In the genomic region with DNA sequence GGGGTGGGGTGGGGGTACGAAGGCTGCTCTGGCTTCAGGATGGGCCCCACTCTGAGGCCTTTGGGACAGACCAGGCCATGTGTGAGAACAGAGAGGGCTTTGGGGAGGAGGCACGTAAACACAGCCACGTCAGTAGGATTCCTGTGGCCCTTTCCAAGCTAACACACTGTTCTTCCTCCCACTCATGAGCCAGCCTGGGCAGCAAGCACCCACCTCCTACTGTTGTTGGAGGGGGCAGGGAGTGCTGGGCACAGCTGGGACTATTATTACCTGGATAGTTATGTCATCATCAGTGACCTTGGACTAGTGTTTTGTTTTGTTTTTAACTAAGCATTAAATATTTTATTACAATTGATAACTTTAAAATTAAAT, we compare ENCODE assay signal across 15 cellular contexts. TPM values are rescaled to one million over a fixed set of nuclear protein-coding genes. Genes with fewer than 3 reads are reported as not detected.
DNase-seq lines count a peak whose midpoint lies in the region; ATAC-seq and TF ChIP-seq lines count a peak whose summit lies in the region.
"Had no signal": no experiment of that assay in that cellular context is flagged by ENCODE, and none has a peak within 500 bp of the region (broad histone marks: within the 10 kb centered on the region; RNA-seq: fewer than 3 reads in every experiment).

No MANE protein-coding gene starts in this region.

- in situ Hi-C loops in GM23248 (cut with MboI) = no loop called here

- DNase-seq in GM23248 (peak; percentile 21), epithelial cell of esophagus (ENCODE audit: low read depth) (peak; percentile 31), left ventricle myocardium superior (no peak), NAMALWA (ENCODE audit: low spot score) (no peak)
- DNase-seq: Caco-2; CD8-positive, alpha-beta memory T cell; DMS53; GF-D8; HCEC 1CT had no signal

- no peaks in the 10 kb centered on the region for H3K36me3 ChIP-seq in GM23248 (ENCODE audit: low read depth)
- H3K36me3 ChIP-seq: BLaER1 had no signal

- no peaks in the 10 kb centered on the region for H3K9me2 ChIP-seq in GM23248 (ENCODE audit: insufficient read depth)

- H3F3A ChIP-seq in GM23248 (ENCODE audit: insufficient read depth) = 0 out of 2 replicates have a peak, but pooled peaks cover 4% of the 10 kb centered on the region

- WGBS in GM23248 (ENCODE audit: low coverage in 1 of 2, low lambda C conversion rate in 2 of 2, missing lambda C conversion rate in 2 of 2), 2 experiments = 61 to 67% methylated on average over 2 to 3 of the region's 3 CpGs

- peaks cover 7% of the 10 kb centered on the region for H3K4me1 ChIP-seq in GM23248 (ENCODE audit: insufficient read depth)
- H3K4me1 ChIP-seq: Caco-2 had no signal

- H3K27ac ChIP-seq in GM23248 (no peak overlapping the region), angular gyrus (ENCODE audit: low read depth, low read length) (peak overlapping the region; percentile 62), temporal lobe (ENCODE audit: low read depth, low read length) (peak overlapping the region; percentile 40)
- H3K27ac ChIP-seq: BLaER1 had no signal

- H3K9me3 ChIP-seq in GM23248 (ENCODE audit: low read depth) = no peaks in the 10 kb centered on the region
- H3K9me3 ChIP-seq: BLaER1, Caco-2 had no signal

- peaks cover 20% of the 10 kb centered on the region for H3K27me3 ChIP-seq in GM23248 (replicated peaks; ENCODE audit: insufficient read depth)
- H3K27me3 ChIP-seq: BLaER1 had no signal

- H3K79me2 ChIP-seq in GM23248 (ENCODE audit: insufficient read depth) = no peaks in the 10 kb centered on the region

- no peak overlapping the region for H3K9ac ChIP-seq in GM23248
- H3K9ac ChIP-seq: BLaER1 had no signal

- no peak for TF ChIP-seq CTCF in epithelial cell of esophagus (IDR thresholded peaks at IDR 0.05; ENCODE audit: insufficient read depth, low read depth, low read length, missing control alignments)

- no peaks in the 10 kb centered on the region for H4K20me1 ChIP-seq in GM23248 (ENCODE audit: insufficient read depth)
- H4K20me1 ChIP-seq: BLaER1 had no signal

- ATAC-seq in left ventricle myocardium superior (no peak), HG02970 (IDR thresholded peaks at IDR 0.05; ENCODE audit: low FRiP score, unreplicated experiment) (no peak)
- ATAC-seq: HepG2 had no signal

- H3K4me3 ChIP-seq in GM23248 (no peak overlapping the region), epithelial cell of esophagus (ENCODE audit: low read length) (no peak overlapping the region)
- H3K4me3 ChIP-seq: BLaER1 had no signal

- intact Hi-C loops in left ventricle myocardium superior (cut with micrococcal nuclease) = no loop called here

- H3K4me2 ChIP-seq in GM23248 (ENCODE audit: unreplicated experiment) = no peak overlapping the region
- H3K4me2 ChIP-seq: BLaER1 had no signal

- H2AFZ ChIP-seq in GM23248 = no peak overlapping the region

RNA-seq across cellular contexts. Expression of a gene that starts 5.3 kb away (rescaled TPM):
- not detected in 2 replicates for total RNA-seq in GM23248 (2014; rRNA removed; shearing (Covaris generic))
- not detected in 2 replicates for polyA plus RNA-seq in GM23248 (2016; fragmentation: Nextera tagmentation; extraction: Ambion mirVana)
- total RNA-seq in temporal lobe (30.2 TPM), left ventricle myocardium superior (not detected)
- total RNA-seq: Caco-2; CD8-positive, alpha-beta memory T cell; H4; HepG2 had no signal
- polyA plus RNA-seq: CD8-positive, alpha-beta memory T cell; HepG2 had no signal

Comparison
In these comparisons a context has a peak if more than half of its experiments do, and no peak if none do; other contexts are left out.
1. DNase-seq: peak in GM23248 (single experiment) and epithelial cell of esophagus (single experiment); none in left ventricle myocardium superior (single experiment) and NAMALWA (single experiment).
2. RNA of a gene that starts 5.3 kb away (total RNA-seq): 30.2 TPM in temporal lobe (single experiment); not detected in GM23248 and not detected in left ventricle myocardium superior (single experiment); every median in the first group is over 10 times any median in the second.